26 cellular contexts compared by ENCODE assay signal in genomic region chr6:17606606-17607005, GRCh38.
"Had no signal": no experiment of that assay in that cellular context is flagged by ENCODE, and none has a peak within 500 bp of the region (broad histone marks: within the 10 kb centered on the region; RNA-seq: fewer than 3 reads in every experiment).

No MANE protein-coding gene starts in this region.

- H3K4me1 ChIP-seq: breast epithelium had no signal

- H3K9me3 Mint-ChIP-seq: activated B cell treated with CpG ODN at 0.5 μM for 24 hours; activated CD4-positive, alpha-beta T cell treated with anti-CD3 and anti-CD28 coated beads, Interleukin-2, amount 10 ng/mL, durations not matched to agents 24 days and 14 days; activated T-cell treated with anti-CD3 and anti-CD28 coated beads, Interleukin-2, amount 50 U/mL, for 4 hours had no signal

- H3K4me3 ChIP-seq: adrenal gland, breast epithelium had no signal

- H3K4me3 Mint-ChIP-seq: activated B cell treated with CpG ODN at 0.5 μM for 24 hours; activated CD4-positive, alpha-beta T cell treated with anti-CD3 and anti-CD28 coated beads, Interleukin-2, amount 10 ng/mL, durations not matched to agents 24 days and 14 days; activated naive CD8-positive, alpha-beta T cell; activated T-cell treated with anti-CD3 and anti-CD28 coated beads, Interleukin-2, amount 50 U/mL, for 4 hours had no signal

- H3K4me2 ChIP-seq: KMS-11 had no signal

- H3K36me3 ChIP-seq: breast epithelium had no signal

- H3K27me3 Mint-ChIP-seq: activated B cell treated with CpG ODN at 0.5 μM for 24 hours; activated CD4-positive, alpha-beta T cell treated with anti-CD3 and anti-CD28 coated beads, Interleukin-2, amount 10 ng/mL, durations not matched to agents 24 days and 14 days; activated naive CD8-positive, alpha-beta T cell had no signal

- ATAC-seq: activated T-cell treated with anti-CD3 and anti-CD28 coated beads, Interleukin-2, amount 50 U/mL, for 4 hours had no signal

- H3K4me1 Mint-ChIP-seq: activated B cell treated with CpG ODN at 0.5 μM for 24 hours had no signal

- H3K9ac ChIP-seq: KMS-11 had no signal

- H3K9me3 ChIP-seq: adrenal gland, breast epithelium had no signal

- H3K27me3 ChIP-seq: adrenal gland, breast epithelium had no signal

- DNase-seq: activated B cell treated with CpG ODN at 0.5 μM for 24 hours; activated CD4-positive, alpha-beta T cell treated with anti-CD3 and anti-CD28 coated beads for 1 hour; activated CD4-positive, alpha-beta T cell treated with anti-CD3 and anti-CD28 coated beads, Interleukin-2, amount 10 ng/mL, durations not matched to agents 24 days and 14 days; activated CD4-positive, alpha-beta T cell treated with anti-CD3 and anti-CD28 coated beads, Interleukin-2, amount 50 U/mL, for 48 hours; activated CD8-positive, alpha-beta memory T cell treated with anti-CD3 and anti-CD28 coated beads, Interleukin-2, amount 50 U/mL, for 4 hours; activated naive CD4-positive, alpha-beta T cell treated with Interleukin-2 at 50 U/mL for 16 hours; activated T-cell treated with anti-CD3 and anti-CD28 coated beads, Interleukin-2, amount 50 U/mL, for 4 hours; anterior cingulate cortex; caudate nucleus; NCI-H1092 treated with DMSO at 0.1 percent for 48 hours; NCI-H1417 treated with DMSO at 0.1 percent for 48 hours; NCI-H1694; NCI-H2029; NCI-H2107; NCI-H345; NCI-H510A; NCI-H526 treated with DMSO at 0.1 percent for 48 hours; NCI-H82; SIG-M5; T-helper 2 cell; T1000 had no signal

- H3K27ac ChIP-seq: adrenal gland, breast epithelium, KMS-11 had no signal

- H3K27ac Mint-ChIP-seq: activated B cell treated with CpG ODN at 0.5 μM for 24 hours; activated CD4-positive, alpha-beta T cell treated with anti-CD3 and anti-CD28 coated beads, Interleukin-2, amount 10 ng/mL, durations not matched to agents 24 days and 14 days; activated naive CD8-positive, alpha-beta T cell had no signal

- FAIRE-seq: TTC549 had no signal
